Comparison of ENCODE assay signal across 8 cellular contexts in genomic region chr2:48531141-48531648, GRCh38. TPM values are rescaled to one million over a fixed set of nuclear protein-coding genes. Genes with fewer than 3 reads are reported as not detected.
DNase-seq lines count a peak whose midpoint lies in the region; ATAC-seq lines count a peak whose summit lies in the region.

No MANE protein-coding gene starts in this region.

- H3K36me3 Mint-ChIP-seq in activated naive CD4-positive, alpha-beta T cell treated with anti-CD3 and anti-CD28 coated beads, Interleukin-2, amount 50 U/mL, for 24 hours, result no peaks in the 10 kb centered on the region
- H3K36me3 Mint-ChIP-seq in activated T-helper 2 cell treated with anti-CD3 and anti-CD28 coated beads, Interferon-gamma antibody, Interleukin-2, Interleukin-4, amounts not matched to agents 10 μg/mL and 5 μg/mL and 100 μg/mL, durations not matched to agents 14 hours and 24 hours and 36 hours (ENCODE audit: low read depth), result peaks cover 6% of the 10 kb centered on the region

- intact Hi-C loops in activated T-helper 2 cell treated with anti-CD3 and anti-CD28 coated beads, Interferon-gamma antibody, Interleukin-2, Interleukin-4, amounts not matched to agents 10 μg/mL and 5 μg/mL and 100 μg/mL, durations not matched to agents 14 hours and 24 hours and 36 hours (cut with micrococcal nuclease), result no loop called here
- intact Hi-C loops in right cardiac atrium (cut with DNase I), result loop anchor here in 2 of 4 donors (10.0 kb wide), 2 partner anchors 54 to 56 kb away; no protein-coding TSS in a partner anchor

- DNase-seq in activated naive CD4-positive, alpha-beta T cell treated with Interleukin-2 at 50 U/mL for 16 hours, result no peak
- DNase-seq in activated T-helper 2 cell treated with anti-CD3 and anti-CD28 coated beads, Interferon-gamma antibody, Interleukin-2, Interleukin-4, amounts not matched to agents 10 μg/mL and 5 μg/mL and 100 μg/mL, durations not matched to agents 14 hours and 24 hours and 36 hours (ENCODE audit: low spot score), result no peak
- DNase-seq in right cardiac atrium (no peak), renal cortical epithelial cell (ENCODE audit: low read depth) (peak; percentile 86), NCI-H2029 treated with DMSO at 0.1 percent for 48 hours (lab: John Stamatoyannopoulos, UW) (no peak)

- H3K4me1 ChIP-seq in right cardiac atrium (ENCODE audit: control insufficient read depth, insufficient read depth, low read length), result peaks cover 14% of the 10 kb centered on the region

- no peaks in the 10 kb centered on the region for H3K9me3 ChIP-seq in right cardiac atrium (ENCODE audit: control insufficient read depth, low read length)

- peak overlapping the region; percentile 86 for H3K4me3 ChIP-seq in right cardiac atrium (ENCODE audit: low read length)

- WGBS in right cardiac atrium, result 3% methylated on average over 6 of the region's 6 CpGs

- peak overlapping the region; percentile 17 for H3K27ac Mint-ChIP-seq in activated naive CD4-positive, alpha-beta T cell treated with anti-CD3 and anti-CD28 coated beads, Interleukin-2, amount 50 U/mL, for 24 hours
- no peak overlapping the region for H3K27ac Mint-ChIP-seq in activated T-helper 2 cell treated with anti-CD3 and anti-CD28 coated beads, Interferon-gamma antibody, Interleukin-2, Interleukin-4, amounts not matched to agents 10 μg/mL and 5 μg/mL and 100 μg/mL, durations not matched to agents 14 hours and 24 hours and 36 hours

- H3K27me3 ChIP-seq in right cardiac atrium (ENCODE audit: control insufficient read depth, insufficient read depth), result no peaks in the 10 kb centered on the region

- H3K9me3 Mint-ChIP-seq in activated naive CD4-positive, alpha-beta T cell treated with anti-CD3 and anti-CD28 coated beads, Interleukin-2, amount 50 U/mL, for 24 hours, result no peaks in the 10 kb centered on the region
- H3K9me3 Mint-ChIP-seq in activated T-helper 2 cell treated with anti-CD3 and anti-CD28 coated beads, Interferon-gamma antibody, Interleukin-2, Interleukin-4, amounts not matched to agents 10 μg/mL and 5 μg/mL and 100 μg/mL, durations not matched to agents 14 hours and 24 hours and 36 hours, result no peaks in the 10 kb centered on the region

- H3K4me1 Mint-ChIP-seq in activated naive CD4-positive, alpha-beta T cell treated with anti-CD3 and anti-CD28 coated beads, Interleukin-2, amount 50 U/mL, for 24 hours, result peaks cover 16% of the 10 kb centered on the region
- H3K4me1 Mint-ChIP-seq in activated T-helper 2 cell treated with anti-CD3 and anti-CD28 coated beads, Interferon-gamma antibody, Interleukin-2, Interleukin-4, amounts not matched to agents 10 μg/mL and 5 μg/mL and 100 μg/mL, durations not matched to agents 14 hours and 24 hours and 36 hours (ENCODE audit: low read depth), result peaks cover 22% of the 10 kb centered on the region

- H3K27me3 Mint-ChIP-seq in activated naive CD4-positive, alpha-beta T cell treated with anti-CD3 and anti-CD28 coated beads, Interleukin-2, amount 50 U/mL, for 24 hours, result no peaks in the 10 kb centered on the region
- H3K27me3 Mint-ChIP-seq in activated T-helper 2 cell treated with anti-CD3 and anti-CD28 coated beads, Interferon-gamma antibody, Interleukin-2, Interleukin-4, amounts not matched to agents 10 μg/mL and 5 μg/mL and 100 μg/mL, durations not matched to agents 14 hours and 24 hours and 36 hours (ENCODE audit: low read depth), result peaks cover 2% of the 10 kb centered on the region

- peak overlapping the region; percentile 80 for H3K4me3 Mint-ChIP-seq in activated naive CD4-positive, alpha-beta T cell treated with anti-CD3 and anti-CD28 coated beads, Interleukin-2, amount 50 U/mL, for 24 hours
- H3K4me3 Mint-ChIP-seq in activated T-helper 2 cell treated with anti-CD3 and anti-CD28 coated beads, Interferon-gamma antibody, Interleukin-2, Interleukin-4, amounts not matched to agents 10 μg/mL and 5 μg/mL and 100 μg/mL, durations not matched to agents 14 hours and 24 hours and 36 hours (ENCODE audit: low read depth), result peak overlapping the region; percentile 86

- ATAC-seq in right cardiac atrium (peak; percentile 23 to 57), HG02571 (IDR thresholded peaks at IDR 0.05; ENCODE audit: unreplicated experiment) (no peak), HG02763 (IDR thresholded peaks at IDR 0.05; ENCODE audit: unreplicated experiment) (no peak)

- peak overlapping the region; percentile 42 for H3K27ac ChIP-seq in right cardiac atrium (ENCODE audit: low read length)

RNA-seq across cellular contexts. Expression of gene STON1, which starts 1.2 kb away (rescaled TPM):
- total RNA-seq in activated T-helper 2 cell treated with anti-CD3 and anti-CD28 coated beads, Interferon-gamma antibody, Interleukin-2, Interleukin-4, amounts not matched to agents 10 μg/mL and 5 μg/mL and 100 μg/mL, durations not matched to agents 14 hours and 24 hours and 36 hours, result 1.9 and 2.1 TPM in 2 replicates
- 10 to 100 TPM in 3 of 4 donors, 1 to 10 TPM in 1; 8.8 to 18.0 (median 13.1) TPM for total RNA-seq in right cardiac atrium
- polyA plus RNA-seq in right cardiac atrium, result 5.9 TPM
- total RNA-seq in renal cortical epithelial cell, result 1.0 and 6.8 TPM in 2 replicates

Comparison
In these comparisons a context has a peak if more than half of its experiments do, and no peak if none do; other contexts are left out.
1. ATAC-seq: peak in right cardiac atrium (2 of 2); none in HG02571 (single experiment) and HG02763 (single experiment).